20 cellular contexts compared by ENCODE assay signal in the genomic region with DNA sequence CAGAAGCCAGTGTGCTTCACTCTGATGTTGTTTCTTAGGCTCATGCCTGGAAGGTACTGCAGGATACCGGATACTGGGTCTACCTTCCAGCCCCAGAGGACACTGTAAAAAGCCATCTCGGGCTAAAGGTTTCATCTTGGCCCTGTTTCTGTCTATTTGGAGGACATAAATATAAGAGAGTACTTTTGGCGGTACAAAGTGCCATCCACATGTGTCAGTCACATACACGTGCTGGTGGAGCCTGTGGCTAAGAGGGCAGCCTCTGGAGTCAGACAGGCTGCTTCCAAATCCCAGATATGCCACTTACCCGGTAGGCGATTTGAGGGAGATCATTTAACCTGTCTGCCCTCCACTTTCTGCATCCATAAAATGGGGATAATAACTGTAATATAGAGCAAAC.
DNase-seq lines count a peak whose midpoint lies in the region; ATAC-seq, FAIRE-seq and TF ChIP-seq lines count a peak whose summit lies in the region.
"Had no signal": no experiment of that assay in that cellular context is flagged by ENCODE, and none has a peak within 500 bp of the region (broad histone marks: within the 10 kb centered on the region; RNA-seq: fewer than 3 reads in every experiment).

No MANE protein-coding gene starts in this region.

- H3K27ac ChIP-seq in esophagus muscularis mucosa (replicated peaks in 1 of 4), result peak overlapping the region; percentile 71 to 78 (median 73)
- H3K27ac ChIP-seq in sigmoid colon, result peak overlapping the region in 3 of 4 donors; percentile 73 to 89 (median 75)
- H3K27ac ChIP-seq: prostate gland had no signal

- no peak for TF ChIP-seq EP300 in esophagus muscularis mucosa (IDR thresholded peaks at IDR 0.05)
- no peak for TF ChIP-seq EP300 in sigmoid colon (IDR thresholded peaks at IDR 0.05)

- H3K9me3 ChIP-seq in esophagus muscularis mucosa, result no peaks in the 10 kb centered on the region
- H3K9me3 ChIP-seq in sigmoid colon, result no peaks in the 10 kb centered on the region
- H3K9me3 ChIP-seq: prostate gland had no signal

- peak; percentile 40 for DNase-seq in ELR (ENCODE audit: low read depth)
- peak; percentile 43 for DNase-seq in RCC 7860 (ENCODE audit: low spot score)
- no peak for DNase-seq in esophagus muscularis mucosa (ENCODE audit: extremely low spot score)
- DNase-seq in sigmoid colon, result no peak
- DNase-seq in stimulated activated CD4-positive, alpha-beta T cell treated with anti-CD3 and anti-CD28 coated beads, Interleukin-2, amount 100 ng/mL, for 48 hours, result no peak
- no peak for DNase-seq in NCI-H1417 treated with DMSO at 0.1 percent for 48 hours (lab: John Stamatoyannopoulos, UW)
- no peak for DNase-seq in left cardiac atrium
- DNase-seq in HCEC 1CT, result no peak
- DNase-seq: activated CD4-positive, alpha-beta T cell treated with anti-CD3 and anti-CD28 coated beads for 36 hours; activated naive CD8-positive, alpha-beta T cell treated with anti-CD3 and anti-CD28 coated beads for 36 hours; CD4-positive, alpha-beta memory T cell; cortex of kidney; DMS79; NCI-H1417; NCI-H2171; NCI-H526; nephron progenitor cell; stimulated activated CD4-positive, alpha-beta T cell treated with anti-CD3 and anti-CD28 coated beads, Interleukin-12 subunit alpha, Interleukin-12 subunit beta, amount 100 ng/mL, for 4 hours had no signal

- H3K36me3 ChIP-seq in esophagus muscularis mucosa (no peaks in the 10 kb centered on the region), sigmoid colon (no peaks in the 10 kb centered on the region)
- H3K36me3 ChIP-seq: prostate gland had no signal

- intact Hi-C loops in esophagus muscularis mucosa (cut with DNase I), result no loop called here
- intact Hi-C loops in sigmoid colon (cut with DNase I), result no loop called here
- intact Hi-C loops in left cardiac atrium (cut with DNase I), result no loop called here

- TF ChIP-seq POLR2A in esophagus muscularis mucosa (IDR thresholded peaks at IDR 0.05; ENCODE audit: low read depth) (no peak), sigmoid colon (IDR thresholded peaks at IDR 0.05) (no peak)

- WGBS in esophagus muscularis mucosa, result 93% methylated on average over 6 of the region's 6 CpGs
- WGBS in sigmoid colon, 2 donors, result 91 to 92% methylated on average over 6 of the region's 6 CpGs

- FAIRE-seq in RCC 7860 (lab: Jason Lieb, UNC), result no peak
- FAIRE-seq: frontal cortex had no signal

- H3K27me3 ChIP-seq in esophagus muscularis mucosa (no peaks in the 10 kb centered on the region), sigmoid colon (no peaks in the 10 kb centered on the region)

- H3K4me3 ChIP-seq in esophagus muscularis mucosa (no peak overlapping the region), sigmoid colon (no peak overlapping the region)
- H3K4me3 ChIP-seq: prostate gland had no signal

- no peak for ATAC-seq in left cardiac atrium
- ATAC-seq: activated CD4-positive, alpha-beta T cell treated with anti-CD3 and anti-CD28 coated beads for 36 hours had no signal

- peaks cover 3 to 31% (median 24%) of the 10 kb centered on the region in 4 donors for H3K4me1 ChIP-seq in esophagus muscularis mucosa
- H3K4me1 ChIP-seq in sigmoid colon, result peaks cover 0 to 25% (median 10%) of the 10 kb centered on the region in 4 donors
- H3K4me1 ChIP-seq: prostate gland had no signal

- no peak for TF ChIP-seq CTCF in esophagus muscularis mucosa (IDR thresholded peaks at IDR 0.05)
- TF ChIP-seq CTCF in sigmoid colon (IDR thresholded peaks at IDR 0.05), result no peak

Comparison
In these comparisons a context has a peak if more than half of its experiments do, and no peak if none do; other contexts are left out.
1. DNase-seq: peak in ELR (single experiment) and RCC 7860 (single experiment); none in esophagus muscularis mucosa (single experiment), sigmoid colon (single experiment), stimulated activated CD4-positive, alpha-beta T cell treated with anti-CD3 and anti-CD28 coated beads, Interleukin-2, amount 100 ng/mL, for 48 hours (0 of 2), NCI-H1417 treated with DMSO at 0.1 percent for 48 hours (single experiment), left cardiac atrium (single experiment) and HCEC 1CT (single experiment).